In the genomic region with DNA sequence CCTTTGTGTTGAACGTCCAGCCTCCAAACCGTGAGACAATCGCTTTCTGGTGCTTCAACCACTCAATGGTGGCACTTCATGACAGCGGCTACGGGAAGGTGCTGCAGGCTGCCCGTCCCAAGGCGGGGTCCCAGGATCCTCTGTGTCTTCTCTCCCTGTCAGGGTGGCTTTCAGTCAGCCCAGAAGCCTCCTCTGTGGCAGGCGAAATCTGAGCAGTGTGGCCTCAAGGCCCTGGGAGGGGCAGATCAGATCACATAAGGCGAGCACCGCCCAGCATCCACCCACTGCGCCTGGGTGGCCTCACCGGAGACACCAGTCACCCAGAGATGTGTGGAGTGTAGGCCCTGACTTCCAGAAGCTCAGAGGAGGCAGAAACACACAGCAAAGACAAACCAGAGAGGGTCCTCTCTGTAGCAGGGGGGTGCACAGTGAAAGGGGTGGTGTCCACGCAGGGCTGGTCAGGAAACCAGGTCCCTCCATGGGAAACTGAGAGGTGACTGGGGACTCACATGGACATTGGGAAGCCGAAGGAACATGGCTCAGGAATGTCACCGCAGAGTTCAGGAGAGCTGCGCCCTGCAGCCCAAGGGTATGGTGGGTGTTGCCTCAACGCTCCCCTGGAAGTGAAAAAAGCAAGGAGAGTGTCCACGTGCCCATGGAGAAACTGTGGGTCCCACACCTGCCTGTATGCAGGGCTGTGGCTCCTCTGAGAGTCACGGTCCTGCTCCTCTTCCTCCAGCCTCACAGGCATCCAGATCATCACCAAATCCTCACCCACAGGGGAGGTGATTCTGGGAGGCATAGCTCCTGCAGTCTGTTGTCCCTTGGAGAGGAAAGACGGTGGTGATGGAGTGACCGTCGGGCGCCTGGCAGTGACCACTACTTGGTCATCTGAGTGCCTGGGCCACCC, we compare ENCODE assay signal across 22 cellular contexts.
"Had no signal": no experiment of that assay in that cellular context is flagged by ENCODE, and none has a peak within 500 bp of the region (broad histone marks: within the 10 kb centered on the region; RNA-seq: fewer than 3 reads in every experiment).

No MANE protein-coding gene starts in this region.

- H3K27ac ChIP-seq: colonic mucosa, gastroesophageal sphincter, heart left ventricle, hepatocyte, lower lobe of right lung, neutrophil, parathyroid adenoma, right lobe of liver, suprapubic skin, transverse colon, upper lobe of right lung, uterus had no signal

- H3K27ac Mint-ChIP-seq: naive thymus-derived CD8-positive, alpha-beta T cell; progenitor cell of endocrine pancreas; stimulated activated naive B cell treated with anti-CD40 and anti-IgM and Interleukin-4, amounts not matched to agents 10 μg/mL and 1 μg/mL and 100 μg/mL, for 72 hours had no signal

- H3K4me2 ChIP-seq: hepatocyte had no signal

- H3K27me3 Mint-ChIP-seq: stimulated activated naive CD8-positive, alpha-beta T cell treated with anti-CD3 and anti-CD28 coated beads, Interleukin-15, amount 100 ng/mL, for 72 hours had no signal

- H3K27me3 ChIP-seq: colonic mucosa, hepatocyte, neutrophil, right lobe of liver, transverse colon, upper lobe of right lung, uterus had no signal

- H3K36me3 Mint-ChIP-seq: naive thymus-derived CD8-positive, alpha-beta T cell; stimulated activated naive B cell treated with anti-CD40 and anti-IgM and Interleukin-4, amounts not matched to agents 10 μg/mL and 1 μg/mL and 100 μg/mL, for 72 hours had no signal

- H3K4me1 ChIP-seq: colonic mucosa, gastroesophageal sphincter, heart left ventricle, lower lobe of right lung, parathyroid adenoma, right lobe of liver, suprapubic skin, transverse colon, upper lobe of right lung had no signal

- H3K9me3 ChIP-seq: colonic mucosa, gastroesophageal sphincter, heart left ventricle, lower lobe of right lung, neutrophil, right lobe of liver, suprapubic skin, transverse colon, upper lobe of right lung, uterus had no signal

- H3K9me3 Mint-ChIP-seq: stimulated activated naive CD8-positive, alpha-beta T cell treated with anti-CD3 and anti-CD28 coated beads, Interleukin-15, amount 100 ng/mL, for 72 hours had no signal

- H3K9ac ChIP-seq: parathyroid adenoma had no signal

- DNase-seq: colonic mucosa; dermis blood vessel endothelial cell; left cardiac atrium; left ventricle myocardium superior; lower lobe of right lung; naive thymus-derived CD8-positive, alpha-beta T cell; right lobe of liver; small intestine; stimulated activated CD4-positive, alpha-beta T cell treated with anti-CD3 and anti-CD28 coated beads, Interleukin-15, amount 100 ng/mL, for 24 hours; stimulated activated CD4-positive, alpha-beta T cell treated with anti-CD3 and anti-CD28 coated beads, Interleukin-2, amount 100 ng/mL, for 48 hours; stimulated activated naive B cell treated with anti-CD40 and anti-IgM and Interleukin-4, amounts not matched to agents 10 μg/mL and 1 μg/mL and 100 μg/mL, for 72 hours; stimulated activated naive CD8-positive, alpha-beta T cell treated with anti-CD3 and anti-CD28 coated beads, Interleukin-15, amount 100 ng/mL, for 72 hours; transverse colon; upper lobe of right lung; uterus had no signal

- H3K4me3 ChIP-seq: colonic mucosa, gastroesophageal sphincter, heart left ventricle, hepatocyte, lower lobe of right lung, right lobe of liver, suprapubic skin, transverse colon, upper lobe of right lung, uterus had no signal

- H2AFZ ChIP-seq: hepatocyte, parathyroid adenoma had no signal

- H3K4me3 Mint-ChIP-seq: naive thymus-derived CD8-positive, alpha-beta T cell; stimulated activated naive B cell treated with anti-CD40 and anti-IgM and Interleukin-4, amounts not matched to agents 10 μg/mL and 1 μg/mL and 100 μg/mL, for 72 hours; stimulated activated naive CD8-positive, alpha-beta T cell treated with anti-CD3 and anti-CD28 coated beads, Interleukin-15, amount 100 ng/mL, for 72 hours had no signal

- H3K36me3 ChIP-seq: colonic mucosa, gastroesophageal sphincter, heart left ventricle, lower lobe of right lung, neutrophil, right lobe of liver, suprapubic skin, transverse colon, upper lobe of right lung, uterus had no signal

- H3K79me2 ChIP-seq: hepatocyte, parathyroid adenoma had no signal

- FAIRE-seq: small intestine had no signal
